Comparison of ENCODE assay signal across 12 cellular contexts in the genomic region with DNA sequence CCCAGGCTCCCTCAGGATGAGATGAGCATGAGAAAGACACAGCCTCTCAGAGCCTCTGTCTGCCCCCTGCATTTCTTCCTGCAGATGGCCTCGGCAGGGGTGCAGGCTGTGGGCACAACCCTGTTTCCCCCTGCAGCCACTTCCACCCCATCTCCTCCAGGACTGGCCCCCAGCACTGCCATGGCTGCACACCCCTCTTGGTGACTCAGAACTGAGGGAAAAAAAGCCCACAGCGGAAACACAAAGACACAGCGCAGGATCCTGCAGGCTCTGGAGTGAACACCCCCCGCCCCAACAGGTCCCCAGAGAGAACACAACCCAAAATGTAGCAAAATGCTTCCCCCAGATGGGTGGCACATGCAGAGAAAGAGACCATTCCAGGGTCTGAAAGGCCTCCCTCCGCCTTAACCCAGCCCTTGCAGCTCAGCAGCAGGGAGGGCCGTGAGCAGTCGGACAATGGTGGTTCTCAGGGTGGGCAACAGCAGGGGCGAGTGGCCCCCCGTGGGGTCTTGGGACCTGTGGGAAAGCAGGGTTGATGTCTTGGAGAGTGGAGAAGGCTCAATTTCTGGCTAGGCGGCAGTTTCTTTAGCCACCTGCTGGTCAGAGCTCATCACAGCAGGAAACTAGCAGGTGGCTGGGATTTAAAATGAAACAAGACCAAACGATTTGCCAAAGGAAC. TPM values are rescaled to one million over a fixed set of nuclear protein-coding genes. Genes with fewer than 3 reads are reported as not detected.
DNase-seq lines count a peak whose midpoint lies in the region; ATAC-seq and TF ChIP-seq lines count a peak whose summit lies in the region.
"Had no signal": no experiment of that assay in that cellular context is flagged by ENCODE, and none has a peak within 500 bp of the region (broad histone marks: within the 10 kb centered on the region; RNA-seq: fewer than 3 reads in every experiment).

No MANE protein-coding gene starts in this region.

- peak in 5 of 7 experiments; percentile 12 to 27 (median 20) for TF ChIP-seq CTCF in body of pancreas (IDR thresholded peaks at IDR 0.05)

- no peak for TF ChIP-seq POLR2A in body of pancreas (IDR thresholded peaks at IDR 0.05)

- no peaks in the 10 kb centered on the region for H3K27me3 ChIP-seq in body of pancreas

- DNase-seq in NCI-H2081 (lab: John Stamatoyannopoulos, UW): peak; percentile 8 to 44
- DNase-seq in NCI-H2081 treated with DMSO at 0.1 percent for 48 hours (lab: John Stamatoyannopoulos, UW): no peak
- peak; percentile 37 for DNase-seq in Jurkat, Clone E6-1 (ENCODE audit: low read depth, low spot score)
- no peak for DNase-seq in body of pancreas
- peak; percentile 45 for DNase-seq in myocyte (ENCODE audit: low read depth)
- no peak for DNase-seq in SK-N-DZ (ENCODE audit: low spot score)
- no peak for DNase-seq in pons (ENCODE audit: low spot score)
- DNase-seq: central memory CD4-positive, alpha-beta T cell had no signal

- no peaks in the 10 kb centered on the region for H3K9me3 ChIP-seq in body of pancreas
- H3K9me3 ChIP-seq: HAP-1, thoracic aorta had no signal

- H3K36me3 ChIP-seq in body of pancreas (replicated peaks in 1 of 2; ENCODE audit: insufficient read depth in 1 of 2, low read depth in 2 of 2): no peaks in the 10 kb centered on the region

- intact Hi-C loops in body of pancreas (cut with DNase I): no loop called here

- H3K4me1 ChIP-seq in body of pancreas: peaks cover 15% of the 10 kb centered on the region
- H3K4me1 ChIP-seq: parathyroid adenoma had no signal

- WGBS in body of pancreas, 2 donors: 73 to 96% methylated on average over 7 to 11 of the region's 11 CpGs

- no peak overlapping the region for H3K4me3 ChIP-seq in Jurkat, Clone E6-1 (ENCODE audit: low read length)
- no peak overlapping the region for H3K4me3 ChIP-seq in body of pancreas
- H3K4me3 ChIP-seq: HAP-1, thoracic aorta had no signal

- no peak overlapping the region for H3K27ac ChIP-seq in body of pancreas
- H3K27ac ChIP-seq: parathyroid adenoma, thoracic aorta had no signal

- ATAC-seq in body of pancreas: no peak
- no peak for ATAC-seq in GM19395 (IDR thresholded peaks at IDR 0.05; ENCODE audit: unreplicated experiment)

RNA-seq across cellular contexts. Expression of a gene that starts 8.0 kb away (rescaled TPM):
- 44.0 TPM for polyA plus RNA-seq in Jurkat, Clone E6-1 (2012; ENCODE audit: insufficient read depth, insufficient read length)
- total RNA-seq in body of pancreas (100 to 1,000 TPM in 1 of 2 donors, 10 to 100 TPM in 1; 61.2 to 121 TPM), myocyte (33.7 and 35.4 TPM in 2 replicates)
- 26.1 TPM for polyA plus RNA-seq in myocyte (2012)
- 21.2 and 23.3 TPM in 2 replicates for polyA plus RNA-seq in SK-N-DZ (2014; cell fraction: cytosol; rRNA removed)
- polyA plus RNA-seq in SK-N-DZ (2014; cell fraction: nucleus; rRNA removed): 225 and 301 TPM in 2 replicates

RNA-seq across cellular contexts. Expression of a gene that starts 14.2 kb away (rescaled TPM):
- polyA plus RNA-seq in Jurkat, Clone E6-1 (2012; ENCODE audit: insufficient read depth, insufficient read length): 54.8 TPM
- total RNA-seq in body of pancreas: 100 to 1,000 TPM in 1 of 2 donors, 10 to 100 TPM in 1; 31.9 to 128 TPM
- 12.9 and 22.5 TPM in 2 replicates for total RNA-seq in myocyte
- 19.8 TPM for polyA plus RNA-seq in myocyte (2012)
- polyA plus RNA-seq in SK-N-DZ (2014; cell fraction: cytosol; rRNA removed): 14.2 and 18.3 TPM in 2 replicates
- polyA plus RNA-seq in SK-N-DZ (2014; cell fraction: nucleus; rRNA removed): 244 and 259 TPM in 2 replicates

RNA-seq across cellular contexts. Expression of a gene that starts 24.6 kb away (rescaled TPM):
- polyA plus RNA-seq in Jurkat, Clone E6-1 (2012; ENCODE audit: insufficient read depth, insufficient read length): 27.7 TPM
- 1 to 10 TPM; 3.9 to 4.6 TPM for total RNA-seq in body of pancreas
- total RNA-seq in myocyte: 27.9 and 30.0 TPM in 2 replicates
- 15.1 TPM for polyA plus RNA-seq in myocyte (2012)
- 84.1 and 85.6 TPM in 2 replicates for polyA plus RNA-seq in SK-N-DZ (2014; cell fraction: cytosol; rRNA removed)
- polyA plus RNA-seq in SK-N-DZ (2014; cell fraction: nucleus; rRNA removed): 421 and 514 TPM in 2 replicates

RNA-seq across cellular contexts. Expression of a gene that starts 33.3 kb away (rescaled TPM):
- polyA plus RNA-seq in Jurkat, Clone E6-1 (2012; ENCODE audit: insufficient read depth, insufficient read length): 37.9 TPM
- total RNA-seq in body of pancreas (1 to 10 TPM; 3.0 to 3.6 TPM), myocyte (3.2 and 3.3 TPM in 2 replicates)
- 6.0 TPM for polyA plus RNA-seq in myocyte (2012)
- 12.7 and 14.7 TPM in 2 replicates for polyA plus RNA-seq in SK-N-DZ (2014; cell fraction: cytosol; rRNA removed)
- 144 and 172 TPM in 2 replicates for polyA plus RNA-seq in SK-N-DZ (2014; cell fraction: nucleus; rRNA removed)

RNA-seq across cellular contexts. Expression of a gene that starts 36.1 kb away (rescaled TPM):
- 26.0 TPM for polyA plus RNA-seq in Jurkat, Clone E6-1 (2012; ENCODE audit: insufficient read depth, insufficient read length)
- 10 to 100 TPM; 23.6 to 57.4 TPM for total RNA-seq in body of pancreas
- 30.8 and 34.4 TPM in 2 replicates for total RNA-seq in myocyte
- polyA plus RNA-seq in myocyte (2012): 21.6 TPM
- polyA plus RNA-seq in SK-N-DZ (2014; cell fraction: cytosol; rRNA removed): 32.9 and 34.5 TPM in 2 replicates
- polyA plus RNA-seq in SK-N-DZ (2014; cell fraction: nucleus; rRNA removed): 120 and 155 TPM in 2 replicates

Comparison
In these comparisons a context has a peak if more than half of its experiments do, and no peak if none do; other contexts are left out.
1. DNase-seq: peak in NCI-H2081 (2 of 2), Jurkat, Clone E6-1 (single experiment) and myocyte (single experiment); none in NCI-H2081 treated with DMSO at 0.1 percent for 48 hours (single experiment), body of pancreas (0 of 4), SK-N-DZ (single experiment) and pons (single experiment).